7 cellular contexts compared by ENCODE assay signal in the genomic region with DNA sequence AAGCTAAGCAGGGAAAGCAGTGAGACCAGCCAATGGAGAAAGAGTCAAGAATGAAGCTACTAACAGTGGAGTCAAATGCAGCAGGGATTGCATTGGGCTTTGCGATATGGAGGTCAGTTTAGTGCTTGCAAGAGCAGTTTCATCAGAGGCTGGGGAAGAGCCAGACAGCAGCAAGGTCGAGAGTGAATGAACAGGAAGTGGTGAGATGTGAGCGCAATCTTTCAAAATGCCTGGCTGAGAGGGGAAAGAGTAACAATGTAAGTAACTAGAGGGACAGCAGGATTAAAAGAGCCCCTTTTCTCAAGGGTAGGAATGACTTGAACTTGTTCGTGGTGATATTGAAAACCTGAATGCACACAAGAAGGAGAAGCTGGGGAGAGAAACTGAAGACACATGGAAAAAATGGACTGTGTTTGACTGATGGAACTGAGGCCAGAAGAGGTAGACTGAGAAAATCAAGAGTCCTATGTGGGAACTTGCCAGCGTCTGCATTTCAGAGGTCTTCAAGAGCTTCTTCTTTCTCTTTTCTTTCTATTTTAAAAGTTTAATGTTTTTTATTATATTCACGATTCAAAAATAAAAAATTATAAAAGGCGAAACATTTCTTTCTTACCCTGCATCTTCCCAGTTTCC. TPM values are rescaled to one million over a fixed set of nuclear protein-coding genes. Genes with fewer than 3 reads are reported as not detected.
A peak's percentile ranks its signal among the peaks of the same experiment; 100 is the strongest.
DNase-seq lines count a peak whose midpoint lies in the region; ATAC-seq, FAIRE-seq and TF ChIP-seq lines count a peak whose summit lies in the region.

No MANE protein-coding gene starts in this region.

- no peak for TF ChIP-seq CTCF in HFF-Myc (IDR thresholded peaks at IDR 0.05; ENCODE audit: low read depth, low read length, missing control alignments)

- H3K4me1 ChIP-seq in adipocyte (ENCODE audit: control insufficient read depth, insufficient read depth, low read length), result peaks cover 8% of the 10 kb centered on the region
- no peaks in the 10 kb centered on the region for H3K4me1 ChIP-seq in small intestine (ENCODE audit: control insufficient read depth in 2 of 2, insufficient read depth in 1 of 2, low read depth in 1 of 2, low read length in 1 of 2)

- H3K9ac ChIP-seq in adipocyte (ENCODE audit: low read length), result no peak overlapping the region

- no peaks in the 10 kb centered on the region for H3K36me3 ChIP-seq in adipocyte (ENCODE audit: control insufficient read depth, insufficient read depth, low read length, severe bottlenecking)
- no peaks in the 10 kb centered on the region for H3K36me3 ChIP-seq in small intestine (ENCODE audit: control insufficient read depth in 2 of 2, insufficient read depth in 2 of 2, low read length in 2 of 2)

- H3K27me3 ChIP-seq in adipocyte (replicated peaks; ENCODE audit: control insufficient read depth, insufficient read depth, low read length), result no peaks in the 10 kb centered on the region
- H3K27me3 ChIP-seq in small intestine (ENCODE audit: control insufficient read depth in 2 of 2, insufficient read depth in 2 of 2, low read length in 2 of 2), result no peaks in the 10 kb centered on the region

- no peak overlapping the region for H3K27ac ChIP-seq in small intestine (ENCODE audit: low read depth in 1 of 2, low read length in 1 of 2)

- DNase-seq in HFF-Myc (ENCODE audit: extremely low read depth, low read depth) (peak; percentile 5), MV-4-11 (lab: John Stamatoyannopoulos, UW) (peak; percentile 89), adipocyte (ENCODE audit: low read depth) (peak; percentile 28), small intestine (peak; percentile 21)
- DNase-seq in effector CD4-positive, alpha-beta T cell, result no peak
- no peak for DNase-seq in activated effector memory CD4-positive, alpha-beta T cell treated with anti-CD3 and anti-CD28 coated beads, Interleukin-2, amount 50 U/mL, for 16 hours

- H3K4me3 ChIP-seq in HFF-Myc (replicated peaks; ENCODE audit: low read depth, low read length) (no peak overlapping the region), adipocyte (ENCODE audit: low read length) (no peak overlapping the region), small intestine (ENCODE audit: low read depth in 1 of 2, low read length in 2 of 2) (no peak overlapping the region)

- no peak for FAIRE-seq in small intestine (lab: Jason Lieb, UNC)

- H3K9me3 ChIP-seq in adipocyte (ENCODE audit: control insufficient read depth, low read length), result no peaks in the 10 kb centered on the region
- no peaks in the 10 kb centered on the region for H3K9me3 ChIP-seq in small intestine (ENCODE audit: control insufficient read depth, low read depth)

- ATAC-seq in GM18519 (IDR thresholded peaks at IDR 0.05; ENCODE audit: low FRiP score, unreplicated experiment), result peak; percentile 91

- 67 to 76% (median 69%) methylated on average over 7 of the region's 7 CpGs for WGBS in small intestine, 3 donors

RNA-seq across cellular contexts. Expression of a gene that starts 30.6 kb away (rescaled TPM):
- 10 to 100 TPM; 48.6 to 55.9 (median 55.7) TPM for polyA plus RNA-seq in small intestine

RNA-seq across cellular contexts. Expression of a gene that starts 40.5 kb away (rescaled TPM):
- polyA plus RNA-seq in small intestine, result 10 to 100 TPM; 38.7 to 69.7 (median 50.5) TPM

Comparison
In these comparisons a context has a peak if more than half of its experiments do, and no peak if none do; other contexts are left out.
1. DNase-seq: peak in HFF-Myc (single experiment), MV-4-11 (single experiment), adipocyte (single experiment) and small intestine (single experiment); none in effector CD4-positive, alpha-beta T cell (single experiment) and activated effector memory CD4-positive, alpha-beta T cell treated with anti-CD3 and anti-CD28 coated beads, Interleukin-2, amount 50 U/mL, for 16 hours (single experiment).